21 cellular contexts compared by ENCODE assay signal in genomic region chr9:84791608-84792007, GRCh38.
"Had no signal": no experiment of that assay in that cellular context is flagged by ENCODE, and none has a peak within 500 bp of the region (broad histone marks: within the 10 kb centered on the region; RNA-seq: fewer than 3 reads in every experiment).

No MANE protein-coding gene starts in this region.

- H3K4me3 ChIP-seq: MG63 had no signal

- ATAC-seq: activated T-helper 17 cell treated with anti-CD3 and anti-CD28 coated beads, Interleukin-2, amount 50 U/mL, for 72 hours; PC-3; T-helper 17 cell had no signal

- DNase-seq: activated B cell treated with CpG ODN at 0.5 μM for 24 hours; activated CD4-positive, alpha-beta memory T cell treated with anti-CD3 and anti-CD28 coated beads for 36 hours; activated CD4-positive, alpha-beta T cell treated with anti-CD3 and anti-CD28 coated beads, Interleukin-2, amount 10 ng/mL, durations not matched to agents 7 days and 5 days; activated gamma-delta T cell; activated naive CD4-positive, alpha-beta T cell treated with anti-CD3 and anti-CD28 coated beads for 36 hours; activated T-cell treated with anti-CD3 and anti-CD28 coated beads for 4 hours; activated T-cell treated with anti-CD3 and anti-CD28 coated beads, Interleukin-2, amount 50 U/mL, for 48 hours; MG63; MV-4-11; NCI-H1092 treated with DMSO at 0.1 percent for 48 hours; NCI-H1436; NCI-H1694 treated with DMSO at 0.1 percent for 48 hours; NCI-H2081; NCI-H510A treated with DMSO at 0.1 percent for 48 hours; NCI-H69; PC-3; SIG-M5; T-helper 17 cell; T-helper 9 cell had no signal

- H3K27me3 ChIP-seq: MG63 had no signal

- H3K36me3 ChIP-seq: MG63 had no signal

- H3K36me3 Mint-ChIP-seq: activated CD4-positive, alpha-beta memory T cell treated with anti-CD3 and anti-CD28 coated beads for 36 hours; activated naive CD8-positive, alpha-beta T cell had no signal

- H3K4me1 Mint-ChIP-seq: activated B cell treated with CpG ODN at 0.5 μM for 24 hours; activated CD4-positive, alpha-beta T cell treated with anti-CD3 and anti-CD28 coated beads, Interleukin-2, amount 10 ng/mL, durations not matched to agents 7 days and 5 days; activated T-helper 17 cell treated with anti-CD3 and anti-CD28 coated beads, Interleukin-2, amount 50 U/mL, for 72 hours; T-helper 17 cell had no signal

- H3K9me3 ChIP-seq: MG63 had no signal

- H3K9me3 Mint-ChIP-seq: activated B cell treated with CpG ODN at 0.5 μM for 24 hours; activated CD4-positive, alpha-beta memory T cell treated with anti-CD3 and anti-CD28 coated beads for 36 hours; activated CD4-positive, alpha-beta T cell treated with anti-CD3 and anti-CD28 coated beads, Interleukin-2, amount 10 ng/mL, durations not matched to agents 7 days and 5 days; activated naive CD4-positive, alpha-beta T cell treated with anti-CD3 and anti-CD28 coated beads for 36 hours; activated T-helper 17 cell treated with anti-CD3 and anti-CD28 coated beads, Interleukin-2, amount 50 U/mL, for 72 hours had no signal

- H3K27ac Mint-ChIP-seq: activated B cell treated with CpG ODN at 0.5 μM for 24 hours; activated CD4-positive, alpha-beta memory T cell treated with anti-CD3 and anti-CD28 coated beads for 36 hours; activated CD4-positive, alpha-beta T cell treated with anti-CD3 and anti-CD28 coated beads, Interleukin-2, amount 10 ng/mL, durations not matched to agents 7 days and 5 days; activated naive CD4-positive, alpha-beta T cell treated with anti-CD3 and anti-CD28 coated beads for 36 hours; activated naive CD8-positive, alpha-beta T cell; activated T-helper 17 cell treated with anti-CD3 and anti-CD28 coated beads, Interleukin-2, amount 50 U/mL, for 72 hours; T-helper 17 cell had no signal

- H3K4me3 Mint-ChIP-seq: activated B cell treated with CpG ODN at 0.5 μM for 24 hours; activated CD4-positive, alpha-beta memory T cell treated with anti-CD3 and anti-CD28 coated beads for 36 hours; activated CD4-positive, alpha-beta T cell treated with anti-CD3 and anti-CD28 coated beads, Interleukin-2, amount 10 ng/mL, durations not matched to agents 7 days and 5 days; activated naive CD4-positive, alpha-beta T cell treated with anti-CD3 and anti-CD28 coated beads for 36 hours; activated naive CD8-positive, alpha-beta T cell; activated T-helper 17 cell treated with anti-CD3 and anti-CD28 coated beads, Interleukin-2, amount 50 U/mL, for 72 hours; T-helper 17 cell had no signal

- H3K27me3 Mint-ChIP-seq: activated B cell treated with CpG ODN at 0.5 μM for 24 hours; activated CD4-positive, alpha-beta memory T cell treated with anti-CD3 and anti-CD28 coated beads for 36 hours; activated CD4-positive, alpha-beta T cell treated with anti-CD3 and anti-CD28 coated beads, Interleukin-2, amount 10 ng/mL, durations not matched to agents 7 days and 5 days had no signal
